In genomic region chrX:123173833-123174232, GRCh38 we compare ENCODE assay signal across 10 cellular contexts. TPM values are rescaled to one million over a fixed set of nuclear protein-coding genes. Genes with fewer than 3 reads are reported as not detected.
DNase-seq lines count a peak whose midpoint lies in the region; ATAC-seq and TF ChIP-seq lines count a peak whose summit lies in the region.
"Had no signal": no experiment of that assay in that cellular context is flagged by ENCODE, and none has a peak within 500 bp of the region (broad histone marks: within the 10 kb centered on the region; RNA-seq: fewer than 3 reads in every experiment).

No MANE protein-coding gene starts in this region.

- peak; percentile 31; the same call in 1 of the 2 replicates for ATAC-seq in PC-3

- H3K79me2 ChIP-seq in PC-3 (ENCODE audit: low read length): no peaks in the 10 kb centered on the region

- no peaks in the 10 kb centered on the region for H3F3A ChIP-seq in PC-3 (ENCODE audit: low read length, unreplicated experiment)

- intact Hi-C loops in PC-3 (cut with micrococcal nuclease): loop anchor here (10.0 kb wide), 2 partner anchors 161 to 421 kb away; no protein-coding TSS in a partner anchor

- H3K4me2 ChIP-seq in PC-3 (ENCODE audit: low read length): no peak overlapping the region

- no peaks in the 10 kb centered on the region for H3K36me3 ChIP-seq in PC-3 (ENCODE audit: low read depth, low read length)
- no peaks in the 10 kb centered on the region for H3K36me3 ChIP-seq in effector memory CD4-positive, alpha-beta T cell (ENCODE audit: control insufficient read depth, insufficient read depth, low read length)

- TF ChIP-seq CTCF in C4-2B (conservative IDR thresholded peaks at IDR 0.05) (peak; percentile 49), PC-3 (conservative IDR thresholded peaks at IDR 0.05; ENCODE audit: low read depth, low read length) (peak; percentile 54), foreskin fibroblast (IDR thresholded peaks at IDR 0.05; ENCODE audit: low read depth, low read length) (peak; percentile 4)

- H3K27ac ChIP-seq in C4-2B: no peak overlapping the region
- H3K27ac ChIP-seq in PC-3 (ENCODE audit: low read length): no peak overlapping the region
- no peak overlapping the region for H3K27ac ChIP-seq in effector memory CD4-positive, alpha-beta T cell (ENCODE audit: insufficient read depth, low read length, poor library complexity, severe bottlenecking)

- CTCF ChIA-PET in PC-3 (lab: Charles Lee): no interaction called here

- H3K4me3 ChIP-seq in PC-3 (ENCODE audit: low read length) (no peak overlapping the region), foreskin fibroblast (ENCODE audit: low read depth in 1 of 2, low read length in 2 of 2) (no peak overlapping the region)
- H3K4me3 ChIP-seq in effector memory CD4-positive, alpha-beta T cell (ENCODE audit: insufficient read depth, low read depth, low read length, poor library complexity, severe bottlenecking): no peak overlapping the region

- H2AFZ ChIP-seq in PC-3 (ENCODE audit: low read length): no peak overlapping the region

- H3K27me3 ChIP-seq in PC-3 (ENCODE audit: low read length): no peaks in the 10 kb centered on the region
- no peaks in the 10 kb centered on the region for H3K27me3 ChIP-seq in effector memory CD4-positive, alpha-beta T cell (replicated peaks; ENCODE audit: control insufficient read depth, insufficient read depth, low read length, poor library complexity, severe bottlenecking)

- H3K9me2 ChIP-seq in PC-3 (replicated peaks; ENCODE audit: low read length): no peaks in the 10 kb centered on the region

- H3K9ac ChIP-seq in PC-3 (ENCODE audit: low read length): no peak overlapping the region

- DNase-seq in H4 (ENCODE audit: low spot score) (peak; percentile 32), PC-3 (peak; percentile 51), foreskin fibroblast (peak in 1 of 2 donors; percentile 25), LoVo (ENCODE audit: low spot score) (no peak), SHP77 (lab: John Stamatoyannopoulos, UW) (no peak)
- no peak for DNase-seq in stimulated activated naive CD4-positive, alpha-beta T cell treated with Interleukin-2 at 50 U/mL for 16 hours (lab: John Stamatoyannopoulos, UW)
- no peak for DNase-seq in effector memory CD4-positive, alpha-beta T cell
- DNase-seq: activated CD4-positive, alpha-beta T cell treated with anti-CD3 and anti-CD28 coated beads, Interleukin-2, amount 10 ng/mL, durations not matched to agents 7 days and 5 days; CD8-positive, alpha-beta memory T cell had no signal

- no peaks in the 10 kb centered on the region for H4K20me1 ChIP-seq in PC-3 (ENCODE audit: low read length)

- H3K4me1 ChIP-seq in PC-3 (ENCODE audit: insufficient read depth, low read length): peaks cover 8% of the 10 kb centered on the region
- no peaks in the 10 kb centered on the region for H3K4me1 ChIP-seq in effector memory CD4-positive, alpha-beta T cell (ENCODE audit: control insufficient read depth, insufficient read depth, low read length, poor library complexity, severe bottlenecking)

- H3K9me3 ChIP-seq in PC-3 (ENCODE audit: low read length): no peaks in the 10 kb centered on the region
- no peaks in the 10 kb centered on the region for H3K9me3 ChIP-seq in effector memory CD4-positive, alpha-beta T cell (ENCODE audit: control insufficient read depth, low read length)

- BruUV-seq in PC-3 (replicated peaks; lab: Mats Ljungman, UMichigan): no TSS peak

- POLR2A ChIA-PET in PC-3 (lab: Charles Lee; ENCODE audit: unreplicated experiment): no interaction called here

RNA-seq across cellular contexts. Expression of gene GRIA3, which starts 10.2 kb away (rescaled TPM):
- 0.06 TPM in 1 of 2 replicates, not detected in the other for total RNA-seq in H4 (2014; rRNA removed; shearing (Covaris generic))
- total RNA-seq in PC-3 (2014; rRNA removed): not detected in 2 replicates
- total RNA-seq: activated CD4-positive, alpha-beta T cell treated with anti-CD3 and anti-CD28 coated beads, Interleukin-2, amount 10 ng/mL, durations not matched to agents 7 days and 5 days had no signal

Comparison
In these comparisons a context has a peak if more than half of its experiments do, and no peak if none do; other contexts are left out.
1. CTCF ChIP-seq: peak in every context shown above with its lines; median percentile 54 in PC-3; 49 in C4-2B; 4 in foreskin fibroblast.
2. DNase-seq: peak in H4 (single experiment) and PC-3 (single experiment); none in LoVo (single experiment), SHP77 (0 of 2), stimulated activated naive CD4-positive, alpha-beta T cell treated with Interleukin-2 at 50 U/mL for 16 hours (single experiment) and effector memory CD4-positive, alpha-beta T cell (0 of 3).